Comparison of ENCODE assay signal across 16 cellular contexts in genomic region chr2:190763100-190763499, GRCh38.
A peak's percentile ranks its signal among the peaks of the same experiment; 100 is the strongest.
DNase-seq lines count a peak whose midpoint lies in the region; ATAC-seq and TF ChIP-seq lines count a peak whose summit lies in the region.
"Had no signal": no experiment of that assay in that cellular context is flagged by ENCODE, and none has a peak within 500 bp of the region (broad histone marks: within the 10 kb centered on the region; RNA-seq: fewer than 3 reads in every experiment).

No MANE protein-coding gene starts in this region.

- intact Hi-C loops in mucosa of descending colon (cut with DNase I, micrococcal nuclease) (no loop called here), Right ventricle myocardium superior (cut with DNase I) (no loop called here)

- peak overlapping the region; percentile 20; the same call in 1 of the 2 replicates for H3K27ac ChIP-seq in VCaP

- H3K4me3 ChIP-seq in mucosa of descending colon, result no peak overlapping the region
- H3K4me3 ChIP-seq: GM23338 had no signal

- H3K9me3 Mint-ChIP-seq in activated naive CD8-positive, alpha-beta T cell (ENCODE audit: low read depth), result no peaks in the 10 kb centered on the region
- peaks cover 4% of the 10 kb centered on the region for H3K9me3 Mint-ChIP-seq in activated naive CD8-positive, alpha-beta T cell treated with anti-CD3 and anti-CD28 coated beads for 36 hours
- H3K9me3 Mint-ChIP-seq: H9 had no signal

- TF ChIP-seq CTCF in VCaP (conservative IDR thresholded peaks at IDR 0.05), result no peak
- TF ChIP-seq CTCF in mucosa of descending colon (IDR thresholded peaks at IDR 0.05), result no peak

- H3K27me3 Mint-ChIP-seq in activated naive CD8-positive, alpha-beta T cell, result no peaks in the 10 kb centered on the region
- peaks cover 6% of the 10 kb centered on the region for H3K27me3 Mint-ChIP-seq in activated naive CD8-positive, alpha-beta T cell treated with anti-CD3 and anti-CD28 coated beads for 36 hours

- no peak overlapping the region for H3K4me3 Mint-ChIP-seq in activated naive CD8-positive, alpha-beta T cell
- no peak overlapping the region for H3K4me3 Mint-ChIP-seq in activated naive CD8-positive, alpha-beta T cell treated with anti-CD3 and anti-CD28 coated beads for 36 hours
- H3K4me3 Mint-ChIP-seq: CD4-positive, alpha-beta memory T cell; GM23338; H9 had no signal

- H3K4me1 ChIP-seq in mucosa of descending colon (ENCODE audit: low read depth), result no peaks in the 10 kb centered on the region

- no peaks in the 10 kb centered on the region for H3K36me3 Mint-ChIP-seq in activated naive CD8-positive, alpha-beta T cell
- H3K36me3 Mint-ChIP-seq in activated naive CD8-positive, alpha-beta T cell treated with anti-CD3 and anti-CD28 coated beads for 36 hours, result no peaks in the 10 kb centered on the region
- H3K36me3 Mint-ChIP-seq: CD4-positive, alpha-beta memory T cell had no signal

- ATAC-seq in mucosa of descending colon (peak; percentile 79), Right ventricle myocardium superior (ENCODE audit: poor library complexity) (no peak)
- ATAC-seq: GM23338, HCT116 had no signal

- H3K27ac Mint-ChIP-seq in activated naive CD8-positive, alpha-beta T cell, result peak overlapping the region; percentile 62
- no peak overlapping the region for H3K27ac Mint-ChIP-seq in activated naive CD8-positive, alpha-beta T cell treated with anti-CD3 and anti-CD28 coated beads for 36 hours
- H3K27ac Mint-ChIP-seq: CD4-positive, alpha-beta memory T cell; GM23338; H9 had no signal

- H3K9me3 ChIP-seq in mucosa of descending colon, result no peaks in the 10 kb centered on the region

- no peaks in the 10 kb centered on the region for H3K36me3 ChIP-seq in mucosa of descending colon (ENCODE audit: low read depth)

- no peak for DNase-seq in activated naive CD8-positive, alpha-beta T cell treated with anti-CD3 and anti-CD28 coated beads for 36 hours
- DNase-seq in mucosa of descending colon, result no peak
- DNase-seq in Right ventricle myocardium superior, result no peak
- no peak for DNase-seq in NCI-H510A (lab: John Stamatoyannopoulos, UW)
- DNase-seq: C1 segment of cervical spinal cord; Calu3; CD4-positive, alpha-beta memory T cell; COR-L47; DMS53; DMS79 treated with DMSO at 0.1 percent for 48 hours; GF-D8; H9 had no signal

- H3K4me1 Mint-ChIP-seq in activated naive CD8-positive, alpha-beta T cell (ENCODE audit: low read depth), result peaks cover 51% of the 10 kb centered on the region
- peaks cover 42% of the 10 kb centered on the region for H3K4me1 Mint-ChIP-seq in activated naive CD8-positive, alpha-beta T cell treated with anti-CD3 and anti-CD28 coated beads for 36 hours
